In the genomic region with DNA sequence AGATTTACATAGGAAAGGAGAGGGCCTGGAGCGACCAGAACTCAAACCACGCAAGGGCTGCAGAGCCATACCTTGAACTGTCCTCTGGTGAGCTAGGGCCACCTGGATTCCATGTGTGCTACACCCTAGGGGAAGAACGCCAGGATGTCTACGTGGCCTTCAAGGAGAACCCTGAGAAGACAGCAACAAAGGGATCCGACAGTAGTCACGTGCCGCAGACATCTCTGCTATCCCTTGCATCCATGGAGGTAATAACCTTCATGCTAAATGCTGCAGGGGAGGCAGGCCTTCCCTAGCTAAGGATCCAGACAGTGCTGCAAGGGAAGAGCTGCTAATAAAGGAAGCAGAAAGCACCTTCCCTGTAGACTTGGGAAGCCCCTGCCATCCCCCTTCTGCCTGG, we compare ENCODE assay signal across 23 cellular contexts. TPM values are rescaled to one million over a fixed set of nuclear protein-coding genes. Genes with fewer than 3 reads are reported as not detected.
A peak's percentile ranks its signal among the peaks of the same experiment; 100 is the strongest.
DNase-seq lines count a peak whose midpoint lies in the region; ATAC-seq and TF ChIP-seq lines count a peak whose summit lies in the region.
"Had no signal": no experiment of that assay in that cellular context is flagged by ENCODE, and none has a peak within 500 bp of the region (broad histone marks: within the 10 kb centered on the region; RNA-seq: fewer than 3 reads in every experiment).

No MANE protein-coding gene starts in this region.

- H3K27ac ChIP-seq in H9 (ENCODE audit: insufficient read length, low read depth, low read length): no peak overlapping the region
- H3K27ac ChIP-seq: neutrophil, thyroid gland had no signal

- no peaks in the 10 kb centered on the region for H3K36me3 Mint-ChIP-seq in activated naive CD4-positive, alpha-beta T cell treated with anti-CD3 and anti-CD28 coated beads, Interleukin-2, amount 50 U/mL, for 24 hours
- H3K36me3 Mint-ChIP-seq in T-helper 17 cell (ENCODE audit: low read depth) (peaks cover 5% of the 10 kb centered on the region), immature natural killer cell (no peaks in the 10 kb centered on the region), H9 (ENCODE audit: insufficient read depth in 1 of 3, low read depth in 3 of 3) (no peaks in the 10 kb centered on the region)

- H2BK15ac ChIP-seq in H9 (ENCODE audit: low read depth, low read length): no peak overlapping the region

- H3K27me3 ChIP-seq in H9 (ENCODE audit: insufficient read depth, low read length): peaks cover under 1% of the 10 kb centered on the region; the same call in 1 of the 2 replicates
- H3K27me3 ChIP-seq: BE2C, thyroid gland had no signal

- no peak for DNase-seq in activated naive CD4-positive, alpha-beta T cell (lab: John Stamatoyannopoulos, UW)
- DNase-seq in T-helper 17 cell (no peak), immature natural killer cell (no peak), H9 (no peak), NCI-H2081 (lab: John Stamatoyannopoulos, UW) (no peak)
- DNase-seq: activated CD4-positive, alpha-beta T cell treated with anti-CD3 and anti-CD28 coated beads, Interleukin-2, amount 10 ng/mL, durations not matched to agents 24 days and 14 days; activated CD8-positive, alpha-beta memory T cell treated with anti-CD3 and anti-CD28 coated beads, Interleukin-2, amount 50 U/mL, for 48 hours; activated effector memory CD4-positive, alpha-beta T cell treated with Interleukin-2 at 50 U/mL for 16 hours; amniotic stem cell; BE2C; HCEC 1CT; mammary epithelial cell; NCI-H1048; NCI-H187 treated with DMSO at 0.1 percent for 48 hours; NCI-H526 treated with DMSO at 0.1 percent for 48 hours; Right ventricle myocardium superior; stimulated activated naive CD8-positive, alpha-beta T cell treated with anti-CD3 and anti-CD28 coated beads, Interleukin-15, amount 100 ng/mL, for 72 hours; thyroid gland had no signal

- no CpG with 5 or more reads among the region's 7 CpGs for WGBS in H9 (ENCODE audit: extremely low coverage, insufficient read length, low lambda C conversion rate)

- peaks cover 4% of the 10 kb centered on the region for H3K23me2 ChIP-seq in H9 (ENCODE audit: insufficient read length, low read depth, low read length, poor library complexity, severe bottlenecking)

- H4K20me1 ChIP-seq in H9 (ENCODE audit: control insufficient read depth, insufficient read depth, insufficient read length): no peaks in the 10 kb centered on the region

- no peak overlapping the region for H3K18ac ChIP-seq in H9 (ENCODE audit: insufficient read length, low read depth, low read length)

- H3K4me3 Mint-ChIP-seq in activated naive CD4-positive, alpha-beta T cell treated with anti-CD3 and anti-CD28 coated beads, Interleukin-2, amount 50 U/mL, for 24 hours: no peak overlapping the region
- H3K4me3 Mint-ChIP-seq in T-helper 17 cell (no peak overlapping the region), immature natural killer cell (peak overlapping the region in 1 of 5 donors; percentile 17), H9 (no peak overlapping the region)
- H3K4me3 Mint-ChIP-seq: activated CD4-positive, alpha-beta T cell treated with anti-CD3 and anti-CD28 coated beads, Interleukin-2, amount 10 ng/mL, durations not matched to agents 24 days and 14 days; stimulated activated naive CD8-positive, alpha-beta T cell treated with anti-CD3 and anti-CD28 coated beads, Interleukin-15, amount 100 ng/mL, for 72 hours had no signal

- no peak overlapping the region for H3K4me2 ChIP-seq in H9 (ENCODE audit: insufficient read depth, insufficient read length, low read length)

- H3K9me3 ChIP-seq in T-helper 17 cell (ENCODE audit: control insufficient read depth, low read length, poor library complexity, severe bottlenecking) (no peaks in the 10 kb centered on the region), H9 (ENCODE audit: control insufficient read depth, low read depth, low read length) (no peaks in the 10 kb centered on the region)
- H3K9me3 ChIP-seq: BE2C, neutrophil, thyroid gland had no signal

- peak overlapping the region; percentile 46 for H3K27ac Mint-ChIP-seq in activated naive CD4-positive, alpha-beta T cell treated with anti-CD3 and anti-CD28 coated beads, Interleukin-2, amount 50 U/mL, for 24 hours
- H3K27ac Mint-ChIP-seq in T-helper 17 cell (peak overlapping the region; percentile 99), immature natural killer cell (peak overlapping the region; percentile 63 to 95 (median 80)), H9 (no peak overlapping the region)
- H3K27ac Mint-ChIP-seq: activated CD4-positive, alpha-beta T cell treated with anti-CD3 and anti-CD28 coated beads, Interleukin-2, amount 10 ng/mL, durations not matched to agents 24 days and 14 days; progenitor cell of endocrine pancreas had no signal

- no peaks in the 10 kb centered on the region for H3K4me1 ChIP-seq in H9 (ENCODE audit: insufficient read depth, low read length)

- H3K14ac ChIP-seq in H9 (ENCODE audit: insufficient read depth, low read length): no peak overlapping the region

- no peak overlapping the region for H2BK12ac ChIP-seq in H9 (ENCODE audit: insufficient read length, low read depth, low read length)

- no peak overlapping the region for H3K23ac ChIP-seq in H9 (ENCODE audit: insufficient read length, low read depth, low read length)

- H2BK5ac ChIP-seq in H9 (ENCODE audit: insufficient read length, low read length): no peak overlapping the region

- H3K79me1 ChIP-seq in H9 (ENCODE audit: insufficient read depth, low read depth, low read length, poor library complexity, severe bottlenecking): no peaks in the 10 kb centered on the region

- no peak overlapping the region for H2BK20ac ChIP-seq in H9 (ENCODE audit: low read depth, low read length, poor library complexity, severe bottlenecking)

- no peak for TF ChIP-seq CTCF in H9 (conservative IDR thresholded peaks at IDR 0.05)

- no peak overlapping the region for H3K9ac ChIP-seq in H9 (ENCODE audit: extremely low read depth, insufficient read length, low read length)

- peaks cover 88% of the 10 kb centered on the region for H3K4me1 Mint-ChIP-seq in activated naive CD4-positive, alpha-beta T cell treated with anti-CD3 and anti-CD28 coated beads, Interleukin-2, amount 50 U/mL, for 24 hours
- peaks cover 58% of the 10 kb centered on the region for H3K4me1 Mint-ChIP-seq in T-helper 17 cell
- H3K4me1 Mint-ChIP-seq in immature natural killer cell: peaks cover 75 to 88% of the 10 kb centered on the region in 2 donors
- peaks cover 32 to 41% of the 10 kb centered on the region in 2 experiments for H3K4me1 Mint-ChIP-seq in H9

- no peak overlapping the region for H4K91ac ChIP-seq in H9 (ENCODE audit: insufficient read length, low read depth, low read length)

- no peak overlapping the region for H3K4ac ChIP-seq in H9 (ENCODE audit: low read depth, low read length)

- ATAC-seq in T-helper 17 cell (no peak), GM21423 (IDR thresholded peaks at IDR 0.05; ENCODE audit: unreplicated experiment) (no peak)
- ATAC-seq: sciatic nerve; stimulated activated naive CD8-positive, alpha-beta T cell treated with anti-CD3 and anti-CD28 coated beads, Interleukin-15, amount 100 ng/mL, for 72 hours had no signal

- H2AK5ac ChIP-seq in H9 (ENCODE audit: insufficient read length, low read length): no peak overlapping the region

- no peak overlapping the region for H2AFZ ChIP-seq in H9 (ENCODE audit: low read length)

- H3T11ph ChIP-seq in H9 (ENCODE audit: low read length): no peak overlapping the region

- H4K8ac ChIP-seq in H9 (replicated peaks; ENCODE audit: insufficient read length, low read depth, low read length): no peak overlapping the region

- no peaks in the 10 kb centered on the region for H3K27me3 Mint-ChIP-seq in activated naive CD4-positive, alpha-beta T cell treated with anti-CD3 and anti-CD28 coated beads, Interleukin-2, amount 50 U/mL, for 24 hours
- H3K27me3 Mint-ChIP-seq in T-helper 17 cell: no peaks in the 10 kb centered on the region
- peaks cover 4 to 13% (median 5%) of the 10 kb centered on the region in 3 donors for H3K27me3 Mint-ChIP-seq in immature natural killer cell (ENCODE audit: low read depth in 3 of 3)
- peaks cover 65% of the 10 kb centered on the region for H3K27me3 Mint-ChIP-seq in H9 (ENCODE audit: low read depth)
- H3K27me3 Mint-ChIP-seq: activated CD4-positive, alpha-beta T cell treated with anti-CD3 and anti-CD28 coated beads, Interleukin-2, amount 10 ng/mL, durations not matched to agents 24 days and 14 days; stimulated activated naive CD8-positive, alpha-beta T cell treated with anti-CD3 and anti-CD28 coated beads, Interleukin-15, amount 100 ng/mL, for 72 hours had no signal

- no peaks in the 10 kb centered on the region for H3K9me3 Mint-ChIP-seq in activated naive CD4-positive, alpha-beta T cell treated with anti-CD3 and anti-CD28 coated beads, Interleukin-2, amount 50 U/mL, for 24 hours
- H3K9me3 Mint-ChIP-seq in immature natural killer cell (no peaks in the 10 kb centered on the region), H9 (no peaks in the 10 kb centered on the region; a peak in 1 of 5 replicates)
- H3K9me3 Mint-ChIP-seq: activated CD4-positive, alpha-beta T cell treated with anti-CD3 and anti-CD28 coated beads, Interleukin-2, amount 10 ng/mL, durations not matched to agents 24 days and 14 days; stimulated activated naive CD8-positive, alpha-beta T cell treated with anti-CD3 and anti-CD28 coated beads, Interleukin-15, amount 100 ng/mL, for 72 hours had no signal

- no peak overlapping the region for H2BK120ac ChIP-seq in H9 (ENCODE audit: low read depth, low read length, poor library complexity, severe bottlenecking)

- no peak overlapping the region for H4K5ac ChIP-seq in H9 (ENCODE audit: insufficient read length, low read depth, low read length)

- no peaks in the 10 kb centered on the region for H3K79me2 ChIP-seq in H9 (ENCODE audit: insufficient read depth, low read length)

- no peak overlapping the region for H3K56ac ChIP-seq in H9 (ENCODE audit: insufficient read length, low read depth, low read length)

RNA-seq across cellular contexts. Expression of gene NOL4L, which starts 52.9 kb away (rescaled TPM):
- total RNA-seq in T-helper 17 cell (10 to 100 TPM; 60.9 to 62.9 TPM), H9 (2021) (28.9 and 31.7 TPM in 2 replicates)
- 10 to 100 TPM in 1 of 3 donors, 1 to 10 TPM in 2; 4.1 to 17.2 (median 9.6) TPM for polyA plus RNA-seq in immature natural killer cell

Comparison
In these comparisons a context has a peak if more than half of its experiments do, and no peak if none do; other contexts are left out.
1. H3K27ac Mint-ChIP-seq: peak in activated naive CD4-positive, alpha-beta T cell treated with anti-CD3 and anti-CD28 coated beads, Interleukin-2, amount 50 U/mL, for 24 hours (single experiment), T-helper 17 cell (single experiment) and immature natural killer cell (6 of 6); none in H9 (0 of 3).